Comparison of ENCODE assay signal across 28 cellular contexts in the genomic region with DNA sequence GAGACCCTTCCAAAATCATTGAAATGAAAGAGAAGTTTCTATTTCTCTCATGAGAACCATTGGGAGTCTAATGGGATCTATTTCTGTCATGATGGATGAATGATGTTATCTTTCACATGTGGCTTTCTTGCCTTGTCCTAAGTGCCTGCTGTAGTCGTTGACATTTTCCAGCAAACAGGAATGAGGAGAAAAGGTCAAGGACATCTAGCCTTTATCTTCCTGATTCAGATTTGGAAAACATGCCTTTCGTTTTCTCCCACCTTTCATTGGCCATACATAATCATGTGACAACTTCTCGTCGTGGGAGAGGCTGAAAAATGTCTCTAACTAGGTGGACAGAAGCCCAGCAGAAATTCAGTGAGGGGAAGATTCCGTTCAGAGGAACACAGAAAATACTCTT.
DNase-seq lines count a peak whose midpoint lies in the region; ATAC-seq, FAIRE-seq and TF ChIP-seq lines count a peak whose summit lies in the region.
"Had no signal": no experiment of that assay in that cellular context is flagged by ENCODE, and none has a peak within 500 bp of the region (broad histone marks: within the 10 kb centered on the region; RNA-seq: fewer than 3 reads in every experiment).

No MANE protein-coding gene starts in this region.

- no peak overlapping the region for H3K9ac ChIP-seq in mesendoderm (ENCODE audit: low read length)
- H3K9ac ChIP-seq: BLaER1 had no signal

- H3K79me2 ChIP-seq in mesendoderm (ENCODE audit: control insufficient read depth, insufficient read depth, low read length), result no peaks in the 10 kb centered on the region

- H3K27ac Mint-ChIP-seq in activated naive CD4-positive, alpha-beta T cell treated with anti-CD3 and anti-CD28 coated beads for 36 hours, result peak overlapping the region; percentile 72
- peak overlapping the region; percentile 12 for H3K27ac Mint-ChIP-seq in activated T-helper 17 cell treated with anti-CD3 and anti-CD28 coated beads, Interleukin-2, amount 50 U/mL, for 72 hours
- H3K27ac Mint-ChIP-seq: activated naive CD8-positive, alpha-beta T cell treated with anti-CD3 and anti-CD28 coated beads, Interleukin-2, amount 10 ng/mL, durations not matched to agents 7 days and 5 days; naive B cell had no signal

- H2AK5ac ChIP-seq in mesendoderm (ENCODE audit: low read length), result no peak overlapping the region

- intact Hi-C loops in activated naive CD4-positive, alpha-beta T cell treated with anti-CD3 and anti-CD28 coated beads for 36 hours (cut with micrococcal nuclease), result no loop called here
- intact Hi-C loops in posterior cingulate gyrus (cut with DNase I), result no loop called here

- H3K4me3 ChIP-seq in mesendoderm (ENCODE audit: low read length), result no peak overlapping the region
- H3K4me3 ChIP-seq: BLaER1, esophagus muscularis mucosa, HAP-1, ovary, upper lobe of right lung had no signal

- no peaks in the 10 kb centered on the region for H3K36me3 ChIP-seq in mesendoderm (ENCODE audit: control insufficient read depth, insufficient read depth, low read length)
- H3K36me3 ChIP-seq: ovary had no signal

- no peak overlapping the region for H4K5ac ChIP-seq in mesendoderm (ENCODE audit: low read length)

- H2BK120ac ChIP-seq in mesendoderm (ENCODE audit: low read depth, low read length), result no peak overlapping the region

- no CpG with 5 or more reads among the region's 5 CpGs for WGBS in mesendoderm (ENCODE audit: extremely low coverage, insufficient coverage, low lambda C conversion rate)

- H2BK15ac ChIP-seq in mesendoderm (replicated peaks; ENCODE audit: low read depth), result no peak overlapping the region

- H3K4ac ChIP-seq in mesendoderm (ENCODE audit: low read depth, low read length), result no peak overlapping the region

- H3K27ac ChIP-seq in mesendoderm (ENCODE audit: low read depth, low read length), result no peak overlapping the region
- H3K27ac ChIP-seq: BLaER1, esophagus muscularis mucosa, HL-60, ovary, upper lobe of right lung had no signal

- CTCF ChIA-PET in activated naive CD4-positive, alpha-beta T cell treated with anti-CD3 and anti-CD28 coated beads for 36 hours (lab: Charles Lee), result no interaction called here

- H3K18ac ChIP-seq in mesendoderm (ENCODE audit: low read length), result no peak overlapping the region

- H3K4me1 ChIP-seq in mesendoderm (ENCODE audit: control insufficient read depth, low read depth, low read length), result no peaks in the 10 kb centered on the region
- H3K4me1 ChIP-seq: upper lobe of right lung had no signal

- H3K36me3 Mint-ChIP-seq in activated naive CD4-positive, alpha-beta T cell treated with anti-CD3 and anti-CD28 coated beads for 36 hours (ENCODE audit: low read depth), result peaks cover 28% of the 10 kb centered on the region
- H3K36me3 Mint-ChIP-seq in activated T-helper 17 cell treated with anti-CD3 and anti-CD28 coated beads, Interleukin-2, amount 50 U/mL, for 72 hours (ENCODE audit: low read depth), result peaks cover 50% of the 10 kb centered on the region

- peaks cover 83% of the 10 kb centered on the region for H3K4me1 Mint-ChIP-seq in activated naive CD4-positive, alpha-beta T cell treated with anti-CD3 and anti-CD28 coated beads for 36 hours (ENCODE audit: low read depth)
- peaks cover 15% of the 10 kb centered on the region for H3K4me1 Mint-ChIP-seq in activated T-helper 17 cell treated with anti-CD3 and anti-CD28 coated beads, Interleukin-2, amount 50 U/mL, for 72 hours

- ATAC-seq in activated T-helper 17 cell treated with anti-CD3 and anti-CD28 coated beads, Interleukin-2, amount 50 U/mL, for 72 hours (replicated peaks), result no peak
- no peak for ATAC-seq in GM19035 (IDR thresholded peaks at IDR 0.05; ENCODE audit: unreplicated experiment)
- ATAC-seq: activated T-cell treated with anti-CD3 and anti-CD28 coated beads, Interleukin-2, amount 50 U/mL, for 4 hours; sciatic nerve; upper lobe of right lung had no signal

- peak; percentile 74 for FAIRE-seq in GM12892 (lab: Jason Lieb, UNC)
- FAIRE-seq: frontal cortex, kidney had no signal

- no peaks in the 10 kb centered on the region for H3K9me3 Mint-ChIP-seq in activated naive CD4-positive, alpha-beta T cell treated with anti-CD3 and anti-CD28 coated beads for 36 hours
- H3K9me3 Mint-ChIP-seq in activated T-helper 17 cell treated with anti-CD3 and anti-CD28 coated beads, Interleukin-2, amount 50 U/mL, for 72 hours, result no peaks in the 10 kb centered on the region
- H3K9me3 Mint-ChIP-seq: activated naive CD8-positive, alpha-beta T cell treated with anti-CD3 and anti-CD28 coated beads, Interleukin-2, amount 10 ng/mL, durations not matched to agents 7 days and 5 days; activated T-cell treated with anti-CD3 and anti-CD28 coated beads, Interleukin-2, amount 50 U/mL, for 4 hours; naive B cell had no signal

- no peak for TF ChIP-seq POLR2A in GM12892 (IDR thresholded peaks at IDR 0.05; ENCODE audit: low read depth, low read length)

- H2BK5ac ChIP-seq in mesendoderm (ENCODE audit: low read length), result no peak overlapping the region

- H3K4me3 Mint-ChIP-seq in activated naive CD4-positive, alpha-beta T cell treated with anti-CD3 and anti-CD28 coated beads for 36 hours, result no peak overlapping the region
- no peak overlapping the region for H3K4me3 Mint-ChIP-seq in activated T-helper 17 cell treated with anti-CD3 and anti-CD28 coated beads, Interleukin-2, amount 50 U/mL, for 72 hours
- H3K4me3 Mint-ChIP-seq: activated naive CD8-positive, alpha-beta T cell treated with anti-CD3 and anti-CD28 coated beads, Interleukin-2, amount 10 ng/mL, durations not matched to agents 7 days and 5 days; activated T-cell treated with anti-CD3 and anti-CD28 coated beads, Interleukin-2, amount 50 U/mL, for 4 hours; naive B cell had no signal

- no peak for DNase-seq in activated naive CD4-positive, alpha-beta T cell treated with anti-CD3 and anti-CD28 coated beads for 36 hours
- DNase-seq in activated naive CD4-positive, alpha-beta T cell treated with anti-CD3 and anti-CD28 coated beads, Interleukin-2, amount 50 U/mL, for 16 hours, result no peak
- DNase-seq in GM12892 (ENCODE audit: insufficient read length), result no peak
- DNase-seq in mesendoderm, result peak; percentile 19
- no peak for DNase-seq in posterior cingulate gyrus
- DNase-seq in NCI-H345 (lab: John Stamatoyannopoulos, UW), result no peak
- DNase-seq: ACHN; activated CD4-positive, alpha-beta T cell treated with anti-CD3 and anti-CD28 coated beads, Interleukin-2, amount 50 U/mL, for 48 hours; activated naive CD8-positive, alpha-beta T cell treated with anti-CD3 and anti-CD28 coated beads, Interleukin-2, amount 10 ng/mL, durations not matched to agents 7 days and 5 days; activated T-cell treated with anti-CD3 and anti-CD28 coated beads, Interleukin-2, amount 50 U/mL, for 4 hours; effector CD4-positive, alpha-beta T cell; kidney; naive B cell; NCI-H1105; NCI-H2081 treated with DMSO at 0.1 percent for 48 hours; NCI-H510A treated with DMSO at 0.1 percent for 48 hours; ovary; substantia nigra; T-helper 2 cell; upper lobe of right lung had no signal

- no peak overlapping the region for H4K8ac ChIP-seq in mesendoderm (ENCODE audit: low read depth, low read length)

- no peak overlapping the region for H3K4me2 ChIP-seq in mesendoderm (ENCODE audit: low read length)
- H3K4me2 ChIP-seq: BLaER1 had no signal

- H3K23ac ChIP-seq in mesendoderm (ENCODE audit: low read length), result no peak overlapping the region

- no peaks in the 10 kb centered on the region for H3K27me3 ChIP-seq in mesendoderm (ENCODE audit: insufficient read depth, low read length, poor library complexity)
- H3K27me3 ChIP-seq: BLaER1, esophagus muscularis mucosa, ovary, upper lobe of right lung had no signal

- H3K27me3 Mint-ChIP-seq in activated naive CD4-positive, alpha-beta T cell treated with anti-CD3 and anti-CD28 coated beads for 36 hours (ENCODE audit: low read depth), result no peaks in the 10 kb centered on the region
- no peaks in the 10 kb centered on the region for H3K27me3 Mint-ChIP-seq in activated T-helper 17 cell treated with anti-CD3 and anti-CD28 coated beads, Interleukin-2, amount 50 U/mL, for 72 hours
- H3K27me3 Mint-ChIP-seq: activated naive CD8-positive, alpha-beta T cell treated with anti-CD3 and anti-CD28 coated beads, Interleukin-2, amount 10 ng/mL, durations not matched to agents 7 days and 5 days; naive B cell had no signal

- no peak overlapping the region for H3K56ac ChIP-seq in mesendoderm (ENCODE audit: low read length)

- peaks cover 1% of the 10 kb centered on the region for H3K79me1 ChIP-seq in mesendoderm (ENCODE audit: low read length)
